ENCODE assay signal across 13 cellular contexts in the genomic region with DNA sequence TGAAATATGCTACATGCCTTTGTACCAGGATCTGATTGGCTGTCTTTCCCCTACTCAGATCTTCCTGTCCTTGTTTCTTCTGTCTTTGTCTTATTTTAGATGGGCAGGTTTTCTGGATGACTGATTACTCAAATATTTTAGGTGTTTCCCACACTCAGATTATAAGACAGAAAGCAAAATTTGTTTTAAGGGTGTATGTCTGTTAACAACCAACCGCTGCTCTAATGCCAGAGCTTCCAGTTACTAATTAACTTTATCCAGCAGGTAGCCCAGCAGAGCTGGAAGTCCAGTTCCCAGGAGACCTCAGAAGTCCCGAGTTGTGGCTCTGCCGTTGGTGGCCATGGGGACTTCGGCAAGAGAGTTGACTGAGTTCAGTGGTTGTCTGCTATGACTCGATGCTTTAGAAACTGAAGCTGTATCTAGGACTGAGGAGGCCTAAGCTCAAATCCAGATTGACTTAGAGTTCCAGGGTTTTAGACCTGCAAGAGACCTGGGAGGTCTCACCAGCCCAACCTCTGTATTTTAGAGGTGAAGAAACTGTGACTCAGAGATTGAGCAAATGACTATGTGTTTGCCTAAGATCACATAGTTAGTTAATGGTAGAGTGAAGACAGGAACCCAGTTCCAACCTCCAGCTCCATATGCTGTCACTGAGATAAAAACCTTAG. TPM values are rescaled to one million over a fixed set of nuclear protein-coding genes. Genes with fewer than 3 reads are reported as not detected.
DNase-seq lines count a peak whose midpoint lies in the region; ATAC-seq, FAIRE-seq and TF ChIP-seq lines count a peak whose summit lies in the region.
"Had no signal": no experiment of that assay in that cellular context is flagged by ENCODE, and none has a peak within 500 bp of the region (broad histone marks: within the 10 kb centered on the region; RNA-seq: fewer than 3 reads in every experiment).

No MANE protein-coding gene starts in this region.

- H4K20me1 ChIP-seq in keratinocyte (ENCODE audit: control insufficient read depth, extremely low read depth, insufficient read depth, low read length) = no peaks in the 10 kb centered on the region

- peak; percentile 10 for DNase-seq in ACHN
- DNase-seq in SKM-1 treated with dmso at 0.1 percent for 144 hours (lab: John Stamatoyannopoulos, UW; ENCODE audit: unreplicated experiment) = peak; percentile 28
- no peak for DNase-seq in keratinocyte (ENCODE audit: low read depth, low spot score)
- no peak for DNase-seq in T-cell
- DNase-seq in nephron progenitor cell = no peak
- DNase-seq in DMS 273 treated with DMSO at 0.1 percent for 48 hours (lab: John Stamatoyannopoulos, UW) = no peak
- DNase-seq: hypothalamus, ovary, WERI-Rb-1 had no signal

- TF ChIP-seq CTCF in keratinocyte (optimal IDR thresholded peaks at IDR 0.05 in 1 of 3, IDR thresholded peaks at IDR 0.05 in 1 of 3, conservative IDR thresholded peaks at IDR 0.05 in 1 of 3; ENCODE audit: extremely low read depth in 1 of 3, insufficient read depth in 2 of 3, low read length in 3 of 3) (no peak), nephron progenitor cell (IDR thresholded peaks at IDR 0.05) (no peak)

- H3K4me2 ChIP-seq in keratinocyte (ENCODE audit: control insufficient read depth, extremely low read depth, insufficient read depth, low read depth, low read length) = peak overlapping the region; percentile 86

- no peaks in the 10 kb centered on the region for H3K4me1 Mint-ChIP-seq in T-cell
- H3K4me1 Mint-ChIP-seq in nephron progenitor cell = no peaks in the 10 kb centered on the region

- H3K36me3 Mint-ChIP-seq in T-cell = no peaks in the 10 kb centered on the region
- no peaks in the 10 kb centered on the region for H3K36me3 Mint-ChIP-seq in nephron progenitor cell (ENCODE audit: low read depth)

- peak overlapping the region in 2 of 3 experiments; percentile 44 to 51 for H3K4me3 ChIP-seq in keratinocyte (ENCODE audit: control insufficient read depth in 2 of 3, extremely low read depth in 1 of 3, insufficient read depth in 2 of 3, low read depth in 1 of 3, low read length in 3 of 3)
- H3K4me3 ChIP-seq: coronary artery, ovary had no signal

- H3K27ac ChIP-seq in keratinocyte (ENCODE audit: control insufficient read depth, insufficient read depth, low read length) = peak overlapping the region; percentile 97
- H3K27ac ChIP-seq: coronary artery, ovary, WERI-Rb-1 had no signal

- peak; percentile 48 for ATAC-seq in GM19025 (IDR thresholded peaks at IDR 0.05; ENCODE audit: low read depth, unreplicated experiment)
- ATAC-seq in GM19397 (IDR thresholded peaks at IDR 0.05; ENCODE audit: unreplicated experiment) = no peak
- no peak for ATAC-seq in T-cell (replicated peaks in 1 of 4)

- H3K36me3 ChIP-seq in keratinocyte (ENCODE audit: control insufficient read depth in 2 of 2, extremely low read depth in 1 of 2, insufficient read depth in 2 of 2, low read length in 2 of 2) = no peaks in the 10 kb centered on the region
- H3K36me3 ChIP-seq: ovary, WERI-Rb-1 had no signal

- no peak for FAIRE-seq in keratinocyte (lab: Jason Lieb, UNC)

- peak overlapping the region; percentile 45 for H2AFZ ChIP-seq in keratinocyte (ENCODE audit: control insufficient read depth, low read length)

- H3K9ac ChIP-seq in keratinocyte (ENCODE audit: control insufficient read depth, extremely low read depth, insufficient read depth, low read length) = peak overlapping the region; percentile 79

- no peak overlapping the region for H3K27ac Mint-ChIP-seq in T-cell
- H3K27ac Mint-ChIP-seq in nephron progenitor cell = no peak overlapping the region

- H3K9me3 ChIP-seq in keratinocyte (ENCODE audit: control insufficient read depth, low read depth, low read length) = no peaks in the 10 kb centered on the region
- H3K9me3 ChIP-seq: ovary had no signal

- CTCF ChIA-PET in T-cell (lab: Charles Lee) = interaction anchor here in 1 of 2 donors (1.1 to 1.6 kb wide), 2 partner anchors 11 to 242 kb away, joined by 3 to 4 read pairs; no protein-coding TSS in a partner anchor

- H3K4me1 ChIP-seq in keratinocyte (ENCODE audit: control insufficient read depth, extremely low read depth, insufficient read depth, low read length) = peaks cover 68% of the 10 kb centered on the region

- dilution Hi-C loops in keratinocyte (cut with MboI; ENCODE audit: extremely low pct_ligation_motif_present, low sequenced_read_pairs) = no loop called here

- H3K4me3 Mint-ChIP-seq in T-cell (no peak overlapping the region), nephron progenitor cell (no peak overlapping the region)

- in situ Hi-C loops in ACHN (cut with HindIII; ENCODE audit: low pct_ligation_motif_present, low pct_unique_long_range_greater_than_20kb, low sequenced_read_pairs) = no loop called here

- peaks cover 5% of the 10 kb centered on the region for H3K79me2 ChIP-seq in keratinocyte (ENCODE audit: control insufficient read depth, insufficient read depth, low read length)

- POLR2A ChIA-PET in T-cell (lab: Charles Lee) = no interaction called here

- H3K27me3 ChIP-seq in keratinocyte (ENCODE audit: control insufficient read depth, extremely low read depth, insufficient read depth, low read length) = no peaks in the 10 kb centered on the region
- H3K27me3 ChIP-seq: ovary had no signal

- H3K27me3 Mint-ChIP-seq in T-cell = peaks cover 0 to 14% of the 10 kb centered on the region in 2 donors
- peaks cover 15% of the 10 kb centered on the region for H3K27me3 Mint-ChIP-seq in nephron progenitor cell (ENCODE audit: low read depth, poor library complexity)

- H3K9me3 Mint-ChIP-seq in T-cell (no peaks in the 10 kb centered on the region), nephron progenitor cell (no peaks in the 10 kb centered on the region)

- no peaks in the 10 kb centered on the region for H3K9me1 ChIP-seq in keratinocyte (ENCODE audit: control insufficient read depth, extremely low read depth, insufficient read depth, low read length)

RNA-seq across cellular contexts. Expression of a gene that starts 7.5 kb away (rescaled TPM):
- polyA plus RNA-seq in keratinocyte = 24.6 to 57.3 TPM (median 47.7 TPM) in 3 replicates
- polyA plus RNA-seq in keratinocyte (2011; ENCODE audit: low read depth) = 4.9 TPM
- 17.5 and 22.7 TPM in 2 replicates for polyA plus RNA-seq in keratinocyte (2011; cell fraction: cytosol; rRNA removed)
- 21.9 and 23.7 TPM in 2 replicates for polyA plus RNA-seq in keratinocyte (2011; cell fraction: nucleus; rRNA removed)
- polyA plus RNA-seq in keratinocyte (2012; ENCODE audit: low replicate concordance) = 14.9 and 38.8 TPM in 2 replicates
- polyA minus RNA-seq in keratinocyte = 16.9 to 36.7 TPM (median 32.0 TPM) in 3 replicates
- polyA minus RNA-seq in keratinocyte (2011; cell fraction: cytosol; rRNA and poly(A)+ RNA removed) = 11.9 TPM
- 9.6 and 10.4 TPM in 2 replicates for polyA minus RNA-seq in keratinocyte (2011; cell fraction: nucleus; rRNA and poly(A)+ RNA removed)
- total RNA-seq in T-cell = under 1 TPM in 3 of 5 donors, not detected in 2; 0.25 to 0.59 (median 0.44) TPM
- total RNA-seq: LHCN-M2 had no signal

Comparison
In these comparisons a context has a peak if more than half of its experiments do, and no peak if none do; other contexts are left out.
1. DNase-seq: peak in ACHN (single experiment) and SKM-1 treated with dmso at 0.1 percent for 144 hours (single experiment); none in keratinocyte (single experiment), T-cell (0 of 34), nephron progenitor cell (single experiment) and DMS 273 treated with DMSO at 0.1 percent for 48 hours (single experiment).